Comparison of ENCODE assay signal across 23 cellular contexts in the genomic region with DNA sequence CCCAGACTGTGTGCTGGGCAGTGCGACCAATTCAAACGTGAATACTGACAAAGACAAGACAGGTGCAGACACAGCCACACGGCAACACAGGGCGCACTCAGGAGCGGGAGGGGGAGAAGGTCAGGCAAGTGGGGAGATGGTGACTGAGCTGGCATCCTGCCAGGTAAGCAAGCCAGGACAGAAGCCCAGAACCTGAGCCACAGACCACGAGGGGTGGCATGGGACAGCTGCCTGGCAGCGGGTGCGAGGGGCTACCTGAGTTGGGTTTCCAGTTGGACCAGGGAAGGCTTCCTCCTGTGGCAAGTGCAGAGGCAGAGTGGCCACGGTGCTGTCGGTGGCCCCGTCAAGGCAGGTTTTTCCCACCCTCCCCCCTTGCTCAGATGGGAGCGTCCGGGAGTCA.
"Had no signal": no experiment of that assay in that cellular context is flagged by ENCODE, and none has a peak within 500 bp of the region (broad histone marks: within the 10 kb centered on the region; RNA-seq: fewer than 3 reads in every experiment).

No MANE protein-coding gene starts in this region.

- H3K4me3 ChIP-seq: breast epithelium, SJCRH30 had no signal

- H3K36me3 ChIP-seq: breast epithelium, SJCRH30 had no signal

- H3K4me2 ChIP-seq: SK-N-SH had no signal

- H3K27ac ChIP-seq: breast epithelium, SJCRH30 had no signal

- H3K4me1 ChIP-seq: breast epithelium had no signal

- H3K9me3 ChIP-seq: breast epithelium, SJCRH30, SK-N-SH had no signal

- ATAC-seq: activated CD4-positive, CD25-positive, alpha-beta regulatory T cell treated with anti-CD3 and anti-CD28 coated beads, Interleukin-2, amount 50 U/mL, for 24 hours; activated CD8-positive, alpha-beta memory T cell treated with anti-CD3 and anti-CD28 coated beads, Interleukin-2, amount 10 ng/mL, durations not matched to agents 7 days and 5 days; activated CD8-positive, alpha-beta T cell treated with anti-CD3 and anti-CD28 coated beads, Interleukin-2, amount 10 ng/mL, durations not matched to agents 7 days and 5 days; PC-3 had no signal

- DNase-seq: activated CD4-positive, alpha-beta T cell treated with anti-CD3 and anti-CD28 coated beads for 48 hours; activated CD4-positive, alpha-beta T cell treated with anti-CD3 and anti-CD28 coated beads, Interleukin-2, amount 50 U/mL, for 4 hours; activated CD8-positive, alpha-beta memory T cell treated with anti-CD3 and anti-CD28 coated beads, Interleukin-2, amount 10 ng/mL, durations not matched to agents 7 days and 5 days; activated CD8-positive, alpha-beta T cell treated with anti-CD3 and anti-CD28 coated beads, Interleukin-2, amount 10 ng/mL, durations not matched to agents 7 days and 5 days; activated effector memory CD4-positive, alpha-beta T cell treated with Interleukin-2 at 50 U/mL for 16 hours; activated naive CD4-positive, alpha-beta T cell; activated T-cell treated with anti-CD3 and anti-CD28 coated beads, Interleukin-2, amount 50 U/mL, for 24 hours; aorta; caudate nucleus; KG1; NCI-H1092; NCI-H1436; NCI-H1694 treated with DMSO at 0.1 percent for 48 hours; NCI-H2029 treated with DMSO at 0.1 percent for 48 hours; NCI-H2171 treated with DMSO at 0.1 percent for 48 hours; NCI-H226; NCI-H524 treated with DMSO at 0.1 percent for 48 hours; PC-3; SK-N-SH; T-helper 1 cell had no signal

- H3K27me3 ChIP-seq: breast epithelium, SJCRH30 had no signal

- H3K9ac ChIP-seq: SK-N-SH had no signal
